18 cellular contexts compared by ENCODE assay signal in genomic region chr20:34332262-34332920, GRCh38. TPM values are rescaled to one million over a fixed set of nuclear protein-coding genes. Genes with fewer than 3 reads are reported as not detected.
DNase-seq lines count a peak whose midpoint lies in the region; ATAC-seq and TF ChIP-seq lines count a peak whose summit lies in the region.
"Had no signal": no experiment of that assay in that cellular context is flagged by ENCODE, and none has a peak within 500 bp of the region (broad histone marks: within the 10 kb centered on the region; RNA-seq: fewer than 3 reads in every experiment).

No MANE protein-coding gene starts in this region.

- in situ Hi-C loops in IMR-90 (cut with MboI; ENCODE audit: low sequenced_read_pairs), result no loop called here

- no peak overlapping the region for H3K4me3 ChIP-seq in IMR-90 (ENCODE audit: insufficient read depth, low read depth, low read length)

- no peak overlapping the region for H4K91ac ChIP-seq in IMR-90 (ENCODE audit: insufficient read depth, low read depth, low read length)

- DNase-seq in IMR-90, result no peak
- DNase-seq in neural crest cell (ENCODE audit: low read depth, low spot score), result no peak
- DNase-seq in OCI-M1 (lab: John Stamatoyannopoulos, UW), result no peak
- no peak for DNase-seq in SHP77 treated with DMSO at 0.1 percent for 48 hours (lab: John Stamatoyannopoulos, UW)
- DNase-seq in effector CD8-positive, alpha-beta T cell (lab: John Stamatoyannopoulos, UW), result no peak
- no peak for DNase-seq in erythroblast (lab: John Stamatoyannopoulos, UW)
- DNase-seq: C1 segment of cervical spinal cord, DMS79 treated with DMSO at 0.1 percent for 48 hours, HCEC 1CT, KBM-7, NCI-H1105, NCI-H1694, NCI-H2107, NCI-H226, NCI-H524 treated with DMSO at 0.1 percent for 48 hours, PC-3, RPMI8226 had no signal

- H3K14ac ChIP-seq in IMR-90 (replicated peaks; ENCODE audit: low read depth, low read length), result no peak overlapping the region

- TF ChIP-seq CTCF in IMR-90 (conservative IDR thresholded peaks at IDR 0.05; ENCODE audit: low read depth, low read length), result no peak
- no peak for TF ChIP-seq CTCF in neural crest cell (conservative IDR thresholded peaks at IDR 0.05)

- no peak overlapping the region for H3K56ac ChIP-seq in IMR-90 (ENCODE audit: extremely low read depth, insufficient read depth, low read length)

- H3K4me2 ChIP-seq in IMR-90 (ENCODE audit: low read depth, low read length), result no peak overlapping the region

- H3K9ac ChIP-seq in IMR-90 (ENCODE audit: low read depth, low read length), result no peak overlapping the region

- H3K36me3 ChIP-seq in IMR-90 (ENCODE audit: control insufficient read depth, insufficient read depth, low read length), result no peaks in the 10 kb centered on the region

- dilution Hi-C loops in IMR-90 (cut with HindIII; ENCODE audit: low sequenced_read_pairs, unreplicated experiment), result no loop called here

- TF ChIP-seq RAD21 in IMR-90 (IDR thresholded peaks at IDR 0.05; ENCODE audit: low read length), result no peak

- H3K27ac ChIP-seq in IMR-90 (ENCODE audit: insufficient read depth, low read length) (no peak overlapping the region), cingulate gyrus (ENCODE audit: low read depth, low read length) (peak overlapping the region; percentile 88)

- peaks cover 2% of the 10 kb centered on the region for H3K9me3 Mint-ChIP-seq in neural crest cell

- H4K8ac ChIP-seq in IMR-90 (ENCODE audit: low read depth in 2 of 2, low read length in 2 of 2), result no peak overlapping the region

- H3K4ac ChIP-seq in IMR-90 (ENCODE audit: low read depth, low read length), result no peak overlapping the region

- POLR2A ChIA-PET in IMR-90 (lab: Charles Lee; ENCODE audit: unreplicated experiment), result interaction anchor here (0.5 kb wide), 1 partner anchor 40 kb away, joined by 3 read pairs; no protein-coding TSS in a partner anchor

- no peaks in the 10 kb centered on the region; the same call in 1 of the 2 replicates for H4K20me1 ChIP-seq in IMR-90 (ENCODE audit: insufficient read depth, low read length)

- H3K4me1 ChIP-seq in IMR-90 (ENCODE audit: control insufficient read depth, insufficient read depth, low read length), result peaks cover 6% of the 10 kb centered on the region

- CTCF ChIA-PET in IMR-90 (lab: Yijun Ruan, JAX), result no interaction called here

- no peak overlapping the region for H2BK20ac ChIP-seq in IMR-90 (ENCODE audit: low read depth, low read length)

- H3K9me1 ChIP-seq in IMR-90 (ENCODE audit: insufficient read depth, low read length), result peaks cover 4% of the 10 kb centered on the region

- H2BK120ac ChIP-seq in IMR-90 (ENCODE audit: low read depth, low read length), result no peak overlapping the region

- no peaks in the 10 kb centered on the region for H3K79me1 ChIP-seq in IMR-90 (ENCODE audit: low read depth in 1 of 2, low read length in 2 of 2)

- no peak overlapping the region for H2AK9ac ChIP-seq in IMR-90 (replicated peaks; ENCODE audit: low read depth, low read length, poor library complexity)

- H3K9me3 ChIP-seq in IMR-90 (ENCODE audit: control insufficient read depth, insufficient read depth, low read length), result no peaks in the 10 kb centered on the region

- no peak overlapping the region for H2BK5ac ChIP-seq in IMR-90 (ENCODE audit: low read depth, low read length, poor library complexity, severe bottlenecking)

- H3K27me3 Mint-ChIP-seq in neural crest cell (ENCODE audit: low read depth), result no peaks in the 10 kb centered on the region

- H4K5ac ChIP-seq in IMR-90 (ENCODE audit: low read depth, low read length), result no peak overlapping the region

- H3K23ac ChIP-seq in IMR-90 (ENCODE audit: low read depth, low read length), result no peak overlapping the region

- ATAC-seq in IMR-90 (ENCODE audit: low read depth), result no peak
- ATAC-seq: PC-3 had no signal

- H3K27ac Mint-ChIP-seq in neural crest cell (ENCODE audit: unreplicated experiment), result peak overlapping the region; percentile 90

- H3K18ac ChIP-seq in IMR-90 (ENCODE audit: low read depth, low read length), result no peak overlapping the region

- 0 out of 2 replicates have a peak overlapping the region, but pooled peaks have one; percentile 8 for H2AK5ac ChIP-seq in IMR-90 (ENCODE audit: low read depth, low read length)

- H3K4me3 Mint-ChIP-seq in neural crest cell, result no peak overlapping the region

- H3K4me1 Mint-ChIP-seq in neural crest cell, result peaks cover 40% of the 10 kb centered on the region

- H3K36me3 Mint-ChIP-seq in neural crest cell (ENCODE audit: low read depth), result no peaks in the 10 kb centered on the region

- no peaks in the 10 kb centered on the region for H3K27me3 ChIP-seq in IMR-90 (ENCODE audit: control insufficient read depth, insufficient read depth, low read length)

- H2BK15ac ChIP-seq in IMR-90 (ENCODE audit: low read depth, low read length), result no peak overlapping the region

- no peak overlapping the region for H2AFZ ChIP-seq in IMR-90 (replicated peaks; ENCODE audit: low read length, poor library complexity)

- WGBS in IMR-90 (ENCODE audit: extremely low coverage in 2 of 2, insufficient read length in 1 of 2), 2 experiments, result 91% methylated on average over 9 of the region's 19 CpGs; no CpG with 5 or more reads in 1 of the 2 experiments

- no peak for TF ChIP-seq POLR2A in IMR-90 (IDR thresholded peaks at IDR 0.05; ENCODE audit: low read depth, low read length)
- TF ChIP-seq POLR2A in erythroblast (IDR thresholded peaks at IDR 0.05; ENCODE audit: low read length), result no peak

- no TSS peak for BruUV-seq in IMR-90 (replicated peaks; lab: Mats Ljungman, UMichigan)

- intact Hi-C loops in IMR-90 (cut with micrococcal nuclease), result no loop called here

TF ChIP-seq in IMR-90, 13 proteins besides CTCF, POLR2A, EP300 and RAD21:
- TF ChIP-seq MXI1 (IDR thresholded peaks at IDR 0.05; ENCODE audit: borderline replicate concordance, low read depth, low read length) (no peak), NFE2L2 (IDR thresholded peaks at IDR 0.05; ENCODE audit: low read depth, low read length) (no peak), RCOR1 (IDR thresholded peaks at IDR 0.05; ENCODE audit: insufficient replicate concordance, low read length) (no peak), FOS (IDR thresholded peaks at IDR 0.05; ENCODE audit: low read depth, low read length) (no peak), BHLHE40 (IDR thresholded peaks at IDR 0.05; ENCODE audit: low read depth, low read length) (no peak)

RNA-seq across cellular contexts. Expression of gene AHCY, which starts 29.2 kb away (rescaled TPM):
- total RNA-seq in IMR-90 (2012; rRNA removed), result 194 and 210 TPM in 2 replicates
- 135 and 138 TPM in 2 replicates for polyA plus RNA-seq in IMR-90 (2012; rRNA removed)
- polyA plus RNA-seq in IMR-90 (2012; cell fraction: cytosol; rRNA removed), result 116 and 153 TPM in 2 replicates
- polyA plus RNA-seq in IMR-90 (2012; cell fraction: nucleus; rRNA removed; ENCODE audit: low replicate concordance), result 77.9 and 122 TPM in 2 replicates
- total RNA-seq in neural crest cell, result 358 TPM in 2 replicates

RNA-seq across cellular contexts. Expression of gene ITCH, which starts 30.7 kb away (rescaled TPM):
- total RNA-seq in IMR-90 (2012; rRNA removed) (94.6 and 103 TPM in 2 replicates), neural crest cell (68.6 and 69.3 TPM in 2 replicates)
- polyA plus RNA-seq in IMR-90 (2012; rRNA removed), result 8.8 and 12.7 TPM in 2 replicates
- 5.0 and 7.6 TPM in 2 replicates for polyA plus RNA-seq in IMR-90 (2012; cell fraction: cytosol; rRNA removed)
- polyA plus RNA-seq in IMR-90 (2012; cell fraction: nucleus; rRNA removed; ENCODE audit: low replicate concordance), result 5.1 and 11.9 TPM in 2 replicates
